In genomic region chr21:42153046-42153685, GRCh38 we compare ENCODE assay signal across 21 cellular contexts.
DNase-seq lines count a peak whose midpoint lies in the region; ATAC-seq, FAIRE-seq and TF ChIP-seq lines count a peak whose summit lies in the region.
"Had no signal": no experiment of that assay in that cellular context is flagged by ENCODE, and none has a peak within 500 bp of the region (broad histone marks: within the 10 kb centered on the region; RNA-seq: fewer than 3 reads in every experiment).

No MANE protein-coding gene starts in this region.

- peaks cover 0 to 5% of the 10 kb centered on the region in 2 donors for H3K27me3 ChIP-seq in left lung
- H3K27me3 ChIP-seq in suprapubic skin: no peaks in the 10 kb centered on the region

- no peaks in the 10 kb centered on the region for H3K9me3 ChIP-seq in T-helper 17 cell (ENCODE audit: control insufficient read depth, low read length, poor library complexity, severe bottlenecking)
- H3K9me3 ChIP-seq in left lung: no peaks in the 10 kb centered on the region
- H3K9me3 ChIP-seq in suprapubic skin: no peaks in the 10 kb centered on the region
- H3K9me3 ChIP-seq: A549 had no signal

- H3K4me3 ChIP-seq in left lung (no peak overlapping the region), suprapubic skin (no peak overlapping the region)
- H3K4me3 ChIP-seq: A549, GM23338, PC-9 had no signal

- H3K36me3 ChIP-seq in left lung (no peaks in the 10 kb centered on the region), suprapubic skin (no peaks in the 10 kb centered on the region)

- 93% methylated on average over 14 of the region's 15 CpGs for WGBS in suprapubic skin

- no peak for FAIRE-seq in frontal cortex (lab: Jason Lieb, UNC)
- FAIRE-seq: A549 had no signal

- H3K27me3 Mint-ChIP-seq in activated T-cell treated with anti-CD3 and anti-CD28 coated beads, Interleukin-2, amount 50 U/mL, for 24 hours: no peaks in the 10 kb centered on the region
- no peaks in the 10 kb centered on the region for H3K27me3 Mint-ChIP-seq in activated T-cell treated with anti-CD3 and anti-CD28 coated beads, Interleukin-2, amount 50 U/mL, for 72 hours (ENCODE audit: low read depth)
- peaks cover 5% of the 10 kb centered on the region for H3K27me3 Mint-ChIP-seq in T-helper 17 cell

- no peak for TF ChIP-seq CTCF in left lung (IDR thresholded peaks at IDR 0.05)
- TF ChIP-seq CTCF in suprapubic skin (IDR thresholded peaks at IDR 0.05): no peak

- peaks cover 11 to 12% of the 10 kb centered on the region in 2 donors for H3K4me1 ChIP-seq in left lung
- H3K4me1 ChIP-seq in suprapubic skin: peaks cover 14% of the 10 kb centered on the region
- H3K4me1 ChIP-seq: A549 had no signal

- no peak overlapping the region for H3K27ac Mint-ChIP-seq in activated T-cell treated with anti-CD3 and anti-CD28 coated beads, Interleukin-2, amount 50 U/mL, for 24 hours
- H3K27ac Mint-ChIP-seq in activated T-cell treated with anti-CD3 and anti-CD28 coated beads, Interleukin-2, amount 50 U/mL, for 72 hours: no peak overlapping the region
- H3K27ac Mint-ChIP-seq in T-helper 17 cell: peak overlapping the region; percentile 69
- H3K27ac Mint-ChIP-seq: GM23338 had no signal

- intact Hi-C loops in left lung (cut with DNase I): no loop called here

- no peak for ATAC-seq in activated T-cell treated with anti-CD3 and anti-CD28 coated beads, Interleukin-2, amount 50 U/mL, for 72 hours (replicated peaks in 1 of 2)
- no peak for ATAC-seq in T-helper 17 cell
- no peak for ATAC-seq in left lung
- ATAC-seq: A549, GM23338, HCT116 had no signal

- no peak for TF ChIP-seq POLR2A in suprapubic skin (IDR thresholded peaks at IDR 0.05)

- no peaks in the 10 kb centered on the region for H3K36me3 Mint-ChIP-seq in activated T-cell treated with anti-CD3 and anti-CD28 coated beads, Interleukin-2, amount 50 U/mL, for 24 hours (ENCODE audit: low read depth)
- H3K36me3 Mint-ChIP-seq in activated T-cell treated with anti-CD3 and anti-CD28 coated beads, Interleukin-2, amount 50 U/mL, for 72 hours (ENCODE audit: insufficient read depth in 2 of 2): no peaks in the 10 kb centered on the region
- no peaks in the 10 kb centered on the region for H3K36me3 Mint-ChIP-seq in T-helper 17 cell (ENCODE audit: low read depth)
- H3K36me3 Mint-ChIP-seq: CD4-positive, alpha-beta memory T cell had no signal

- no peaks in the 10 kb centered on the region for H3K9me3 Mint-ChIP-seq in activated T-cell treated with anti-CD3 and anti-CD28 coated beads, Interleukin-2, amount 50 U/mL, for 24 hours
- H3K9me3 Mint-ChIP-seq in activated T-cell treated with anti-CD3 and anti-CD28 coated beads, Interleukin-2, amount 50 U/mL, for 72 hours: no peaks in the 10 kb centered on the region
- H3K9me3 Mint-ChIP-seq: CD4-positive, alpha-beta memory T cell; GM23338 had no signal

- DNase-seq in activated T-cell treated with anti-CD3 and anti-CD28 coated beads, Interleukin-2, amount 50 U/mL, for 24 hours: peak; percentile 15
- DNase-seq in activated T-cell treated with anti-CD3 and anti-CD28 coated beads, Interleukin-2, amount 50 U/mL, for 72 hours: no peak
- no peak for DNase-seq in T-helper 17 cell
- DNase-seq in left lung: peak; percentile 25 to 70
- peak; percentile 60 to 70 for DNase-seq in suprapubic skin (ENCODE audit: low spot score in 2 of 2)
- DNase-seq in amygdala (lab: John Stamatoyannopoulos, UW): no peak
- DNase-seq in frontal cortex (ENCODE audit: low spot score in 2 of 2): no peak
- DNase-seq: CD4-positive, alpha-beta memory T cell; DMS153; GDM1; IMR-90; Karpas-422; NCI-H1436; NCI-H1930; NCI-H226; NCI-H524 treated with DMSO at 0.1 percent for 48 hours; PC-9 had no signal

- H3K4me1 Mint-ChIP-seq in activated T-cell treated with anti-CD3 and anti-CD28 coated beads, Interleukin-2, amount 50 U/mL, for 24 hours (ENCODE audit: low read depth): no peaks in the 10 kb centered on the region
- H3K4me1 Mint-ChIP-seq in activated T-cell treated with anti-CD3 and anti-CD28 coated beads, Interleukin-2, amount 50 U/mL, for 72 hours (ENCODE audit: low read depth): no peaks in the 10 kb centered on the region
- no peaks in the 10 kb centered on the region for H3K4me1 Mint-ChIP-seq in T-helper 17 cell
- H3K4me1 Mint-ChIP-seq: CD4-positive, alpha-beta memory T cell had no signal

- no peak for TF ChIP-seq EP300 in suprapubic skin (IDR thresholded peaks at IDR 0.05)

- no peak overlapping the region for H3K4me3 Mint-ChIP-seq in activated T-cell treated with anti-CD3 and anti-CD28 coated beads, Interleukin-2, amount 50 U/mL, for 24 hours
- no peak overlapping the region for H3K4me3 Mint-ChIP-seq in activated T-cell treated with anti-CD3 and anti-CD28 coated beads, Interleukin-2, amount 50 U/mL, for 72 hours
- H3K4me3 Mint-ChIP-seq in T-helper 17 cell: no peak overlapping the region
- H3K4me3 Mint-ChIP-seq: CD4-positive, alpha-beta memory T cell; GM23338 had no signal

- no peak overlapping the region for H3K27ac ChIP-seq in left lung
- no peak overlapping the region for H3K27ac ChIP-seq in suprapubic skin
- H3K27ac ChIP-seq: A549, HL-60, PC-9 had no signal

Comparison
In these comparisons a context has a peak if more than half of its experiments do, and no peak if none do; other contexts are left out.
1. DNase-seq: peak in activated T-cell treated with anti-CD3 and anti-CD28 coated beads, Interleukin-2, amount 50 U/mL, for 24 hours (single experiment), left lung (2 of 2) and suprapubic skin (2 of 2); none in activated T-cell treated with anti-CD3 and anti-CD28 coated beads, Interleukin-2, amount 50 U/mL, for 72 hours (0 of 2), T-helper 17 cell (0 of 3), amygdala (0 of 56) and frontal cortex (0 of 2).